ENCODE assay signal across 9 cellular contexts in genomic region chr1:167401260-167401873, GRCh38.
DNase-seq lines count a peak whose midpoint lies in the region; ATAC-seq, FAIRE-seq and TF ChIP-seq lines count a peak whose summit lies in the region.
"Had no signal": no experiment of that assay in that cellular context is flagged by ENCODE, and none has a peak within 500 bp of the region (broad histone marks: within the 10 kb centered on the region; RNA-seq: fewer than 3 reads in every experiment).

No MANE protein-coding gene starts in this region.

- H3K9me3 Mint-ChIP-seq in activated CD8-positive, alpha-beta memory T cell treated with anti-CD3 and anti-CD28 coated beads, Interleukin-2, amount 10 ng/mL, durations not matched to agents 7 days and 5 days (ENCODE audit: low read depth): no peaks in the 10 kb centered on the region

- TF ChIP-seq CTCF in pancreas (IDR thresholded peaks at IDR 0.05): peak in 3 of 4 donors; percentile 10 to 47 (median 42)

- no peaks in the 10 kb centered on the region for H3K9me3 ChIP-seq in pancreas

- no peak for FAIRE-seq in pancreas (lab: Jason Lieb, UNC)

- no peaks in the 10 kb centered on the region for H3K27me3 Mint-ChIP-seq in activated CD8-positive, alpha-beta memory T cell treated with anti-CD3 and anti-CD28 coated beads, Interleukin-2, amount 10 ng/mL, durations not matched to agents 7 days and 5 days
- H3K27me3 Mint-ChIP-seq: activated naive CD8-positive, alpha-beta T cell had no signal

- peaks cover 0 to 5% (median 0%) of the 10 kb centered on the region in 3 donors for H3K36me3 ChIP-seq in pancreas

- intact Hi-C loops in pancreas (cut with DNase I): loop anchor here in 1 of 3 donors (5.0 kb wide), 1 partner anchor 41 kb away; no protein-coding TSS in a partner anchor

- H3K4me1 Mint-ChIP-seq in activated CD8-positive, alpha-beta memory T cell treated with anti-CD3 and anti-CD28 coated beads, Interleukin-2, amount 10 ng/mL, durations not matched to agents 7 days and 5 days: peaks cover 3% of the 10 kb centered on the region

- H3K4me1 ChIP-seq in pancreas: no peaks in the 10 kb centered on the region

- H3K27ac ChIP-seq in pancreas: no peak overlapping the region

- ATAC-seq in HG02798 (IDR thresholded peaks at IDR 0.05; ENCODE audit: poor library complexity, unreplicated experiment) (peak; percentile 72), pancreas (peak; percentile 90 to 100 (median 98)), HG02852 (IDR thresholded peaks at IDR 0.05; ENCODE audit: unreplicated experiment) (no peak)
- ATAC-seq in activated CD8-positive, alpha-beta memory T cell treated with anti-CD3 and anti-CD28 coated beads, Interleukin-2, amount 10 ng/mL, durations not matched to agents 7 days and 5 days: peak; percentile 89

- DNase-seq in EH (ENCODE audit: low read depth): peak; percentile 47
- peak; percentile 9 for DNase-seq in NCI-H748 treated with DMSO at 0.1 percent for 48 hours (lab: John Stamatoyannopoulos, UW)
- peak; percentile 74 for DNase-seq in activated CD8-positive, alpha-beta memory T cell treated with anti-CD3 and anti-CD28 coated beads, Interleukin-2, amount 10 ng/mL, durations not matched to agents 7 days and 5 days
- DNase-seq in fibroblast of gingiva (ENCODE audit: low read depth): peak; percentile 41
- DNase-seq in pancreas: peak; percentile 50 to 74 (median 56)
- peak; percentile 68 for DNase-seq in ureter (ENCODE audit: low spot score)

- peaks cover 20% of the 10 kb centered on the region for H3K36me3 Mint-ChIP-seq in activated CD8-positive, alpha-beta memory T cell treated with anti-CD3 and anti-CD28 coated beads, Interleukin-2, amount 10 ng/mL, durations not matched to agents 7 days and 5 days

- no peak overlapping the region for H3K27ac Mint-ChIP-seq in activated CD8-positive, alpha-beta memory T cell treated with anti-CD3 and anti-CD28 coated beads, Interleukin-2, amount 10 ng/mL, durations not matched to agents 7 days and 5 days
- H3K27ac Mint-ChIP-seq: activated naive CD8-positive, alpha-beta T cell had no signal

- CTCF ChIA-PET in activated CD8-positive, alpha-beta memory T cell treated with anti-CD3 and anti-CD28 coated beads, Interleukin-2, amount 10 ng/mL, durations not matched to agents 7 days and 5 days (lab: Charles Lee): interaction anchor here (0.6 to 3.6 kb wide), 25 partner anchors 8 to 336 kb away, joined by 3 to 35 read pairs (median 5); partner anchors contain the start of genes CD247 and CREG1

- H3K4me3 Mint-ChIP-seq in activated CD8-positive, alpha-beta memory T cell treated with anti-CD3 and anti-CD28 coated beads, Interleukin-2, amount 10 ng/mL, durations not matched to agents 7 days and 5 days: no peak overlapping the region
- H3K4me3 Mint-ChIP-seq: activated naive CD8-positive, alpha-beta T cell had no signal

- no peak overlapping the region for H3K4me3 ChIP-seq in pancreas

- 39 to 44% methylated on average over 8 of the region's 8 CpGs for WGBS in pancreas, 2 donors

- H3K27me3 ChIP-seq in pancreas: no peaks in the 10 kb centered on the region

Comparison
In these comparisons a context has a peak if more than half of its experiments do, and no peak if none do; other contexts are left out.
1. DNase-seq: peak in every context shown above with its lines; median percentile 74 in activated CD8-positive, alpha-beta memory T cell treated with anti-CD3 and anti-CD28 coated beads, Interleukin-2, amount 10 ng/mL, durations not matched to agents 7 days and 5 days; 68 in ureter; 56 in pancreas; 47 in EH; 41 in fibroblast of gingiva; 9 in NCI-H748 treated with DMSO at 0.1 percent for 48 hours.